Comparison of ENCODE assay signal across 25 cellular contexts in genomic region chr1:194707074-194707473, GRCh38.
"Had no signal": no experiment of that assay in that cellular context is flagged by ENCODE, and none has a peak within 500 bp of the region (broad histone marks: within the 10 kb centered on the region; RNA-seq: fewer than 3 reads in every experiment).

No MANE protein-coding gene starts in this region.

- H3K27ac ChIP-seq: adrenal gland, SK-N-MC, WERI-Rb-1 had no signal

- DNase-seq: activated CD4-positive, alpha-beta T cell treated with anti-CD3 and anti-CD28 coated beads for 36 hours; activated CD8-positive, alpha-beta memory T cell treated with anti-CD3 and anti-CD28 coated beads, Interleukin-2, amount 50 U/mL, for 4 hours; activated CD8-positive, alpha-beta T cell treated with anti-CD3 and anti-CD28 coated beads for 36 hours; activated gamma-delta T cell treated with Interleukin-2 at 50 U/mL for 16 hours; activated naive CD4-positive, alpha-beta T cell treated with anti-CD3 and anti-CD28 coated beads, Interleukin-2, amount 10 ng/mL, durations not matched to agents 7 days and 5 days; activated naive CD8-positive, alpha-beta T cell treated with anti-CD3 and anti-CD28 coated beads, Interleukin-2, amount 10 ng/mL, durations not matched to agents 7 days and 5 days; activated T-cell treated with anti-CD3 and anti-CD28 coated beads, Interleukin-2, amount 50 U/mL, for 72 hours; adrenal gland; anterior cingulate cortex; cerebellar nuclear complex; MM.1S; NCI-H1105; NCI-H1436 treated with DMSO at 0.1 percent for 48 hours; NCI-H187; NCI-H2081; NCI-H2171; NCI-H2227 treated with DMSO at 0.1 percent for 48 hours; NCI-H510A; NCI-H526 treated with DMSO at 0.1 percent for 48 hours; NCI-H82; PC-3; SHP77 treated with DMSO at 0.1 percent for 48 hours; T-helper 1 cell; WERI-Rb-1 had no signal

- H3K4me1 ChIP-seq: adrenal gland had no signal

- H3K36me3 ChIP-seq: adrenal gland, WERI-Rb-1 had no signal

- H3K4me3 ChIP-seq: adrenal gland, SK-N-MC had no signal

- ATAC-seq: activated CD4-positive, alpha-beta T cell treated with anti-CD3 and anti-CD28 coated beads for 36 hours; activated CD8-positive, alpha-beta T cell treated with anti-CD3 and anti-CD28 coated beads for 36 hours; activated T-cell treated with anti-CD3 and anti-CD28 coated beads, Interleukin-2, amount 50 U/mL, for 72 hours; PC-3 had no signal

- H3K27me3 ChIP-seq: adrenal gland had no signal
